In genomic region chr7:37445064-37445723, GRCh38 we compare ENCODE assay signal across 18 cellular contexts. TPM values are rescaled to one million over a fixed set of nuclear protein-coding genes. Genes with fewer than 3 reads are reported as not detected.
DNase-seq lines count a peak whose midpoint lies in the region; ATAC-seq and TF ChIP-seq lines count a peak whose summit lies in the region.
"Had no signal": no experiment of that assay in that cellular context is flagged by ENCODE, and none has a peak within 500 bp of the region (broad histone marks: within the 10 kb centered on the region; RNA-seq: fewer than 3 reads in every experiment).

No MANE protein-coding gene starts in this region.

- H3K4me1 Mint-ChIP-seq in activated T-cell treated with anti-CD3 and anti-CD28 coated beads, Interleukin-2, amount 50 U/mL, for 24 hours (ENCODE audit: low read depth) = peaks cover 78% of the 10 kb centered on the region
- peaks cover 81% of the 10 kb centered on the region for H3K4me1 Mint-ChIP-seq in activated T-cell treated with anti-CD3 and anti-CD28 coated beads, Interleukin-2, amount 50 U/mL, for 4 hours (ENCODE audit: low read depth)
- H3K4me1 Mint-ChIP-seq in stimulated activated effector memory CD8-positive, alpha-beta T cell treated with anti-CD3 and anti-CD28 coated beads, Interleukin-12 subunit alpha, Interleukin-12 subunit beta, amount 100 ng/mL, for 72 hours = peaks cover 69% of the 10 kb centered on the region

- TF ChIP-seq EP300 in esophagus muscularis mucosa (IDR thresholded peaks at IDR 0.05) = no peak

- peak overlapping the region in 3 of 4 donors; percentile 4 to 55 (median 20) for H3K27ac ChIP-seq in esophagus muscularis mucosa (replicated peaks in 1 of 4)

- no peak overlapping the region for H3K4me3 ChIP-seq in esophagus muscularis mucosa

- H3K27me3 Mint-ChIP-seq in activated T-cell treated with anti-CD3 and anti-CD28 coated beads, Interleukin-2, amount 50 U/mL, for 24 hours = no peaks in the 10 kb centered on the region
- no peaks in the 10 kb centered on the region for H3K27me3 Mint-ChIP-seq in activated T-cell treated with anti-CD3 and anti-CD28 coated beads, Interleukin-2, amount 50 U/mL, for 4 hours (ENCODE audit: low read depth)

- DNase-seq in activated T-cell treated with anti-CD3 and anti-CD28 coated beads, Interleukin-2, amount 50 U/mL, for 24 hours = no peak
- DNase-seq in activated T-cell treated with anti-CD3 and anti-CD28 coated beads, Interleukin-2, amount 50 U/mL, for 4 hours = no peak
- DNase-seq in NOMO-1 treated with dmso at 0.1 percent for 144 hours (lab: John Stamatoyannopoulos, UW; ENCODE audit: unreplicated experiment) (peak; percentile 11), esophagus muscularis mucosa (ENCODE audit: extremely low spot score) (no peak), H4 (ENCODE audit: low spot score) (no peak)
- no peak for DNase-seq in stimulated activated effector memory CD8-positive, alpha-beta T cell treated with anti-CD3 and anti-CD28 coated beads, Interleukin-12 subunit alpha, Interleukin-12 subunit beta, amount 100 ng/mL, for 72 hours (ENCODE audit: low spot score in 2 of 2)
- DNase-seq: ACHN; activated CD8-positive, alpha-beta memory T cell treated with anti-CD3 and anti-CD28 coated beads, Interleukin-2, amount 50 U/mL, for 48 hours; H7; mesenchymal stem cell; NCI-H2029; NCI-H774; Right ventricle myocardium superior; substantia nigra had no signal

- intact Hi-C loops in esophagus muscularis mucosa (cut with DNase I) = no loop called here

- no peak for TF ChIP-seq CTCF in esophagus muscularis mucosa (IDR thresholded peaks at IDR 0.05)

- H3K4me1 ChIP-seq in esophagus muscularis mucosa = peaks cover 34 to 65% (median 58%) of the 10 kb centered on the region in 4 donors

- no peak overlapping the region for H3K4me3 Mint-ChIP-seq in activated T-cell treated with anti-CD3 and anti-CD28 coated beads, Interleukin-2, amount 50 U/mL, for 24 hours
- no peak overlapping the region for H3K4me3 Mint-ChIP-seq in activated T-cell treated with anti-CD3 and anti-CD28 coated beads, Interleukin-2, amount 50 U/mL, for 4 hours
- H3K4me3 Mint-ChIP-seq in stimulated activated effector memory CD8-positive, alpha-beta T cell treated with anti-CD3 and anti-CD28 coated beads, Interleukin-12 subunit alpha, Interleukin-12 subunit beta, amount 100 ng/mL, for 72 hours = no peak overlapping the region

- 65% methylated on average over 4 of the region's 4 CpGs for WGBS in esophagus muscularis mucosa

- no peaks in the 10 kb centered on the region for H3K9me3 ChIP-seq in esophagus muscularis mucosa

- H3K9me3 Mint-ChIP-seq in activated T-cell treated with anti-CD3 and anti-CD28 coated beads, Interleukin-2, amount 50 U/mL, for 24 hours = no peaks in the 10 kb centered on the region
- no peaks in the 10 kb centered on the region for H3K9me3 Mint-ChIP-seq in activated T-cell treated with anti-CD3 and anti-CD28 coated beads, Interleukin-2, amount 50 U/mL, for 4 hours
- no peaks in the 10 kb centered on the region for H3K9me3 Mint-ChIP-seq in stimulated activated effector memory CD8-positive, alpha-beta T cell treated with anti-CD3 and anti-CD28 coated beads, Interleukin-12 subunit alpha, Interleukin-12 subunit beta, amount 100 ng/mL, for 72 hours

- no peak for ATAC-seq in activated T-cell treated with anti-CD3 and anti-CD28 coated beads, Interleukin-2, amount 50 U/mL, for 4 hours
- ATAC-seq in stimulated activated effector memory CD8-positive, alpha-beta T cell treated with anti-CD3 and anti-CD28 coated beads, Interleukin-12 subunit alpha, Interleukin-12 subunit beta, amount 100 ng/mL, for 72 hours = no peak
- no peak for ATAC-seq in GM21390 (IDR thresholded peaks at IDR 0.05; ENCODE audit: unreplicated experiment)
- no peak for ATAC-seq in HG02852 (IDR thresholded peaks at IDR 0.05; ENCODE audit: unreplicated experiment)

- peaks cover 0 to 40% (median 6%) of the 10 kb centered on the region in 4 donors for H3K27me3 ChIP-seq in esophagus muscularis mucosa

- H3K36me3 ChIP-seq in esophagus muscularis mucosa = no peaks in the 10 kb centered on the region

- H3K27ac Mint-ChIP-seq in activated T-cell treated with anti-CD3 and anti-CD28 coated beads, Interleukin-2, amount 50 U/mL, for 24 hours = peak overlapping the region; percentile 96
- peak overlapping the region; percentile 46 for H3K27ac Mint-ChIP-seq in stimulated activated effector memory CD8-positive, alpha-beta T cell treated with anti-CD3 and anti-CD28 coated beads, Interleukin-12 subunit alpha, Interleukin-12 subunit beta, amount 100 ng/mL, for 72 hours

- H3K36me3 Mint-ChIP-seq in activated T-cell treated with anti-CD3 and anti-CD28 coated beads, Interleukin-2, amount 50 U/mL, for 24 hours (ENCODE audit: low read depth) = peaks cover 50% of the 10 kb centered on the region
- H3K36me3 Mint-ChIP-seq in activated T-cell treated with anti-CD3 and anti-CD28 coated beads, Interleukin-2, amount 50 U/mL, for 4 hours (ENCODE audit: insufficient read depth) = peaks cover 20% of the 10 kb centered on the region
- peaks cover 19% of the 10 kb centered on the region for H3K36me3 Mint-ChIP-seq in stimulated activated effector memory CD8-positive, alpha-beta T cell treated with anti-CD3 and anti-CD28 coated beads, Interleukin-12 subunit alpha, Interleukin-12 subunit beta, amount 100 ng/mL, for 72 hours

- TF ChIP-seq POLR2A in esophagus muscularis mucosa (IDR thresholded peaks at IDR 0.05; ENCODE audit: low read depth) = no peak

RNA-seq across cellular contexts. Expression of gene ELMO1, which starts 3.5 kb away (rescaled TPM):
- total RNA-seq in activated T-cell treated with anti-CD3 and anti-CD28 coated beads, Interleukin-2, amount 50 U/mL, for 4 hours = 100 to 1,000 TPM; 117 to 137 (median 118) TPM
- total RNA-seq in esophagus muscularis mucosa = 10 to 100 TPM; 31.1 to 42.9 (median 38.7) TPM
- total RNA-seq in H4 (2014; rRNA removed; shearing (Covaris generic)) = 55.0 and 58.3 TPM in 2 replicates
- total RNA-seq: LHCN-M2, osteocyte had no signal
